8 cellular contexts compared by ENCODE assay signal in genomic region chrX:26783512-26784225, GRCh38.
DNase-seq lines count a peak whose midpoint lies in the region; ATAC-seq and TF ChIP-seq lines count a peak whose summit lies in the region.

No MANE protein-coding gene starts in this region.

- H3K4me3 Mint-ChIP-seq in stimulated activated naive B cell treated with anti-CD40 and anti-IgM and Interleukin-4, amounts not matched to agents 10 μg/mL and 1 μg/mL and 100 μg/mL, for 72 hours = no peak overlapping the region
- H3K4me3 Mint-ChIP-seq in stimulated activated effector memory CD8-positive, alpha-beta T cell treated with anti-CD3 and anti-CD28 coated beads, Interleukin-12 subunit alpha, Interleukin-12 subunit beta, amount 100 ng/mL, for 72 hours = no peak overlapping the region

- no peak overlapping the region for H3K27ac Mint-ChIP-seq in stimulated activated naive B cell treated with anti-CD40 and anti-IgM and Interleukin-4, amounts not matched to agents 10 μg/mL and 1 μg/mL and 100 μg/mL, for 72 hours
- no peak overlapping the region for H3K27ac Mint-ChIP-seq in stimulated activated effector memory CD8-positive, alpha-beta T cell treated with anti-CD3 and anti-CD28 coated beads, Interleukin-12 subunit alpha, Interleukin-12 subunit beta, amount 100 ng/mL, for 72 hours

- no peaks in the 10 kb centered on the region for H3K27me3 ChIP-seq in AG04450 (ENCODE audit: control insufficient read depth, insufficient read depth, low read length)
- H3K27me3 ChIP-seq in fibroblast of lung (ENCODE audit: control insufficient read depth, insufficient read depth, low read length) = no peaks in the 10 kb centered on the region

- DNase-seq in AG04450 (ENCODE audit: low read depth, low spot score) (no peak), GM12865 (ENCODE audit: low read depth) (peak; percentile 55), OCI-M1 (lab: John Stamatoyannopoulos, UW) (peak; percentile 68), fibroblast of lung (ENCODE audit: low read depth in 2 of 2) (peak; percentile 2 to 65)
- peak; percentile 3 for DNase-seq in stimulated activated naive B cell treated with anti-CD40 and anti-IgM and Interleukin-4, amounts not matched to agents 10 μg/mL and 1 μg/mL and 100 μg/mL, for 72 hours
- DNase-seq in stimulated activated effector memory CD8-positive, alpha-beta T cell treated with anti-CD3 and anti-CD28 coated beads, Interleukin-12 subunit alpha, Interleukin-12 subunit beta, amount 100 ng/mL, for 72 hours (ENCODE audit: low spot score in 2 of 2) = no peak

- H3K27ac ChIP-seq in AG04450 (ENCODE audit: low read depth, low read length) (no peak overlapping the region), fibroblast of lung (ENCODE audit: insufficient read depth, low read length) (no peak overlapping the region)

- no peak overlapping the region for H3K4me2 ChIP-seq in fibroblast of lung (ENCODE audit: extremely low read depth, insufficient read depth, low read length)

- no peaks in the 10 kb centered on the region for H3K36me3 Mint-ChIP-seq in stimulated activated naive B cell treated with anti-CD40 and anti-IgM and Interleukin-4, amounts not matched to agents 10 μg/mL and 1 μg/mL and 100 μg/mL, for 72 hours
- H3K36me3 Mint-ChIP-seq in stimulated activated effector memory CD8-positive, alpha-beta T cell treated with anti-CD3 and anti-CD28 coated beads, Interleukin-12 subunit alpha, Interleukin-12 subunit beta, amount 100 ng/mL, for 72 hours = no peaks in the 10 kb centered on the region

- CTCF ChIA-PET in AG04450 (lab: Charles Lee) = no interaction called here

- POLR2A ChIA-PET in AG04450 (lab: Yijun Ruan, JAX) = no interaction called here

- no peaks in the 10 kb centered on the region for H3K79me2 ChIP-seq in fibroblast of lung (ENCODE audit: control insufficient read depth, insufficient read depth, low read length)

- TF ChIP-seq CTCF in AG04450 (IDR thresholded peaks at IDR 0.05; ENCODE audit: low read depth, low read length) (peak; percentile 12; the same call in 1 of the 2 replicates), GM12865 (IDR thresholded peaks at IDR 0.05; ENCODE audit: insufficient read depth, low read depth, low read length, missing control alignments) (peak; percentile 43), fibroblast of lung (conservative IDR thresholded peaks at IDR 0.05 in 1 of 2, IDR thresholded peaks at IDR 0.05 in 1 of 2; ENCODE audit: low read depth in 1 of 2, low read length in 2 of 2) (peak; percentile 6 to 63)

- H3K4me3 ChIP-seq in AG04450 (ENCODE audit: low read depth, low read length) (no peak overlapping the region), GM12865 (ENCODE audit: low read depth, low read length) (no peak overlapping the region), fibroblast of lung (replicated peaks in 1 of 4; ENCODE audit: control extremely low read depth in 1 of 4, insufficient read depth in 1 of 4, low read depth in 3 of 4, low read length in 4 of 4) (no peak overlapping the region)

- H4K20me1 ChIP-seq in fibroblast of lung (ENCODE audit: control insufficient read depth, extremely low read depth, insufficient read depth, low read length) = no peaks in the 10 kb centered on the region

- peaks cover 0 to 1% of the 10 kb centered on the region in 2 donors for H3K9me3 Mint-ChIP-seq in stimulated activated naive B cell treated with anti-CD40 and anti-IgM and Interleukin-4, amounts not matched to agents 10 μg/mL and 1 μg/mL and 100 μg/mL, for 72 hours
- H3K9me3 Mint-ChIP-seq in stimulated activated effector memory CD8-positive, alpha-beta T cell treated with anti-CD3 and anti-CD28 coated beads, Interleukin-12 subunit alpha, Interleukin-12 subunit beta, amount 100 ng/mL, for 72 hours = peaks cover 2% of the 10 kb centered on the region

- ATAC-seq in HG03135 (IDR thresholded peaks at IDR 0.05; ENCODE audit: unreplicated experiment) = peak; percentile 59
- ATAC-seq in stimulated activated naive B cell treated with anti-CD40 and anti-IgM and Interleukin-4, amounts not matched to agents 10 μg/mL and 1 μg/mL and 100 μg/mL, for 72 hours (replicated peaks) = peak in 1 of 2 donors; percentile 60
- no peak for ATAC-seq in HG03280 (IDR thresholded peaks at IDR 0.05; ENCODE audit: unreplicated experiment)
- no peak for ATAC-seq in stimulated activated effector memory CD8-positive, alpha-beta T cell treated with anti-CD3 and anti-CD28 coated beads, Interleukin-12 subunit alpha, Interleukin-12 subunit beta, amount 100 ng/mL, for 72 hours

- H3K4me1 Mint-ChIP-seq in stimulated activated naive B cell treated with anti-CD40 and anti-IgM and Interleukin-4, amounts not matched to agents 10 μg/mL and 1 μg/mL and 100 μg/mL, for 72 hours = no peaks in the 10 kb centered on the region
- no peaks in the 10 kb centered on the region for H3K4me1 Mint-ChIP-seq in stimulated activated effector memory CD8-positive, alpha-beta T cell treated with anti-CD3 and anti-CD28 coated beads, Interleukin-12 subunit alpha, Interleukin-12 subunit beta, amount 100 ng/mL, for 72 hours

- no peak overlapping the region for H3K9ac ChIP-seq in fibroblast of lung (ENCODE audit: insufficient read depth, low read length)

- H3K36me3 ChIP-seq in fibroblast of lung (ENCODE audit: control insufficient read depth, insufficient read depth, low read length) = no peaks in the 10 kb centered on the region

- H2AFZ ChIP-seq in fibroblast of lung (ENCODE audit: low read length) = no peak overlapping the region

- H3K4me1 ChIP-seq in fibroblast of lung (ENCODE audit: control insufficient read depth, extremely low read depth, insufficient read depth, low read length) = no peaks in the 10 kb centered on the region

- no peaks in the 10 kb centered on the region for H3K27me3 Mint-ChIP-seq in stimulated activated naive B cell treated with anti-CD40 and anti-IgM and Interleukin-4, amounts not matched to agents 10 μg/mL and 1 μg/mL and 100 μg/mL, for 72 hours

- H3K9me3 ChIP-seq in AG04450 (ENCODE audit: control insufficient read depth, insufficient read depth, low read length) (no peaks in the 10 kb centered on the region), fibroblast of lung (ENCODE audit: control insufficient read depth, insufficient read depth, low read depth, low read length) (no peaks in the 10 kb centered on the region)

Comparison
In these comparisons a context has a peak if more than half of its experiments do, and no peak if none do; other contexts are left out.
1. DNase-seq: peak in GM12865 (single experiment), OCI-M1 (single experiment), fibroblast of lung (2 of 2) and stimulated activated naive B cell treated with anti-CD40 and anti-IgM and Interleukin-4, amounts not matched to agents 10 μg/mL and 1 μg/mL and 100 μg/mL, for 72 hours (single experiment); none in AG04450 (single experiment) and stimulated activated effector memory CD8-positive, alpha-beta T cell treated with anti-CD3 and anti-CD28 coated beads, Interleukin-12 subunit alpha, Interleukin-12 subunit beta, amount 100 ng/mL, for 72 hours (0 of 2).
2. Peak in every context shown above with its lines, with median percentiles within 50 percentile points of each other: CTCF ChIP-seq.